20 cellular contexts compared by ENCODE assay signal in genomic region chr19:2036424-2036823, GRCh38.
"Had no signal": no experiment of that assay in that cellular context is flagged by ENCODE, and none has a peak within 500 bp of the region (broad histone marks: within the 10 kb centered on the region; RNA-seq: fewer than 3 reads in every experiment).

No MANE protein-coding gene starts in this region.

- H3K27ac Mint-ChIP-seq: T-cell had no signal

- DNase-seq: IMR-90, MG63, NCI-H1092 treated with DMSO at 0.1 percent for 48 hours, NCI-H1436, NCI-H187, NCI-H2029, NCI-H2081 treated with DMSO at 0.1 percent for 48 hours, NCI-H2171, NCI-H226, NCI-H446, NCI-H510A, NCI-H524 treated with DMSO at 0.1 percent for 48 hours, NCI-H774, RPMI8226, SHP77, SK-N-SH, SW 1271, T-cell had no signal

- H3K4me3 Mint-ChIP-seq: T-cell had no signal

- H3K27me3 ChIP-seq: MG63 had no signal

- H3K9me3 Mint-ChIP-seq: T-cell had no signal

- H3K9me3 ChIP-seq: MG63, SK-N-SH had no signal

- ATAC-seq: HepG2, T-cell had no signal

- H3K27me3 Mint-ChIP-seq: T-cell had no signal

- H3K27ac ChIP-seq: KMS-11 had no signal

- H3K36me3 ChIP-seq: MG63 had no signal

- H3K4me3 ChIP-seq: MG63 had no signal
